In the genomic region with DNA sequence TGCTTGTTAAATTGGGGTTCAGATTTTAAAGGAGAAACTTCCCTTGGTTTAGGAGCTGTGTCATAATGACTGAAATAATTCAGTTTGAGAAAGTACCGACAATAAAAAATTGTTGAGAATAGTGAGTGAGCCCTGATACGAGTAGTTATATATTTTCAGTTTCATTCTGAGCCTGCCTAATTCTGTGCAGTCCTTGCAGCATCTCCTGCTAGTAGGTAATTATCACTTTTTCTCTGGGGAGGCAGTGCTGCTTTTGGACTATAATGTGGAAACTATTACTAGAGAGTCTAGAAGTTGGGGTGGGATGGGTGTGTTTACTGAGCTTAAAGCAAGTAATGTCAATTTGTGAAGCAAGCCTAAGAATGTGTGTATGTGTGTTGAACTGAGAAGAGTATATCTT, we compare ENCODE assay signal across 14 cellular contexts. TPM values are rescaled to one million over a fixed set of nuclear protein-coding genes. Genes with fewer than 3 reads are reported as not detected.
DNase-seq lines count a peak whose midpoint lies in the region; ATAC-seq and TF ChIP-seq lines count a peak whose summit lies in the region.
"Had no signal": no experiment of that assay in that cellular context is flagged by ENCODE, and none has a peak within 500 bp of the region (broad histone marks: within the 10 kb centered on the region; RNA-seq: fewer than 3 reads in every experiment).

No MANE protein-coding gene starts in this region.

- peak in 1 of 3 donors; percentile 29 for DNase-seq in CD4-positive, CD25-positive, alpha-beta regulatory T cell
- DNase-seq in glomerular visceral epithelial cell (ENCODE audit: extremely low spot score) (no peak), inferior parietal cortex (ENCODE audit: extremely low spot score) (no peak), NCI-H1417 (lab: John Stamatoyannopoulos, UW) (no peak)
- DNase-seq: BE2C, EL, foreskin fibroblast, MM.1S, NCI-H446 had no signal

- no peak for TF ChIP-seq CTCF in VCaP (conservative IDR thresholded peaks at IDR 0.05)

- peak overlapping the region; percentile 5 to 50 (median 36) for H3K4me3 Mint-ChIP-seq in CD4-positive, CD25-positive, alpha-beta regulatory T cell

- peak overlapping the region; percentile 59 for H3K4me3 ChIP-seq in CD4-positive, CD25-positive, alpha-beta regulatory T cell (ENCODE audit: low read depth, low read length)

- H3K36me3 ChIP-seq in CD4-positive, CD25-positive, alpha-beta regulatory T cell (ENCODE audit: control insufficient read depth, insufficient read depth, low read length), result peaks cover 44% of the 10 kb centered on the region

- ATAC-seq in CD4-positive, CD25-positive, alpha-beta regulatory T cell (ENCODE audit: low read depth in 2 of 2), result peak in 1 of 2 donors; percentile 34
- ATAC-seq in GM18519 (IDR thresholded peaks at IDR 0.05; ENCODE audit: low FRiP score, unreplicated experiment) (peak; percentile 63), GM21786 (IDR thresholded peaks at IDR 0.05; ENCODE audit: unreplicated experiment) (peak; percentile 80), HG02588 (IDR thresholded peaks at IDR 0.05; ENCODE audit: unreplicated experiment) (no peak)

- peak overlapping the region; percentile 29 for H3K27ac ChIP-seq in CD4-positive, CD25-positive, alpha-beta regulatory T cell (ENCODE audit: insufficient read depth, low read length, poor library complexity, severe bottlenecking)
- H3K27ac ChIP-seq in VCaP, result 0 out of 2 replicates have a peak overlapping the region, but pooled peaks have one; percentile 10
- H3K27ac ChIP-seq: RWPE1 had no signal

- no peaks in the 10 kb centered on the region for H3K9me3 ChIP-seq in CD4-positive, CD25-positive, alpha-beta regulatory T cell (ENCODE audit: control insufficient read depth in 2 of 2, low read length in 2 of 2)
- H3K9me3 ChIP-seq: BE2C had no signal

- peak overlapping the region in 2 of 3 donors; percentile 59 to 88 for H3K27ac Mint-ChIP-seq in CD4-positive, CD25-positive, alpha-beta regulatory T cell

- peaks cover 47 to 72% (median 58%) of the 10 kb centered on the region in 4 donors for H3K4me1 Mint-ChIP-seq in CD4-positive, CD25-positive, alpha-beta regulatory T cell

- peaks cover 51% of the 10 kb centered on the region for H3K36me3 Mint-ChIP-seq in CD4-positive, CD25-positive, alpha-beta regulatory T cell

- peaks cover 6% of the 10 kb centered on the region for H3K4me1 ChIP-seq in CD4-positive, CD25-positive, alpha-beta regulatory T cell (ENCODE audit: control insufficient read depth, insufficient read depth, low read length, poor library complexity, severe bottlenecking)
- H3K4me1 ChIP-seq: BE2C had no signal

- peaks cover 0 to 2% (median 0%) of the 10 kb centered on the region in 7 donors for H3K9me3 Mint-ChIP-seq in CD4-positive, CD25-positive, alpha-beta regulatory T cell

- H3K27me3 Mint-ChIP-seq in CD4-positive, CD25-positive, alpha-beta regulatory T cell, result no peaks in the 10 kb centered on the region

- no peaks in the 10 kb centered on the region for H3K27me3 ChIP-seq in CD4-positive, CD25-positive, alpha-beta regulatory T cell (ENCODE audit: control insufficient read depth, insufficient read depth, low read length)
- H3K27me3 ChIP-seq: BE2C had no signal

RNA-seq across cellular contexts. Expression of gene ZNF638, which starts 21.7 kb away (rescaled TPM):
- total RNA-seq in CD4-positive, CD25-positive, alpha-beta regulatory T cell, result 119 TPM
- 10 to 100 TPM; 32.6 to 47.2 (median 36.1) TPM for polyA plus RNA-seq in CD4-positive, CD25-positive, alpha-beta regulatory T cell
